In genomic region chr2:121506187-121506586, GRCh38 we compare ENCODE assay signal across 14 cellular contexts. TPM values are rescaled to one million over a fixed set of nuclear protein-coding genes. Genes with fewer than 3 reads are reported as not detected.
"Had no signal": no experiment of that assay in that cellular context is flagged by ENCODE, and none has a peak within 500 bp of the region (broad histone marks: within the 10 kb centered on the region; RNA-seq: fewer than 3 reads in every experiment).

No MANE protein-coding gene starts in this region.

- H3K4me1 ChIP-seq: ascending aorta, lower lobe of right lung, upper lobe of right lung had no signal

- H3K27me3 Mint-ChIP-seq: naive thymus-derived CD8-positive, alpha-beta T cell; stimulated activated naive CD8-positive, alpha-beta T cell treated with anti-CD3 and anti-CD28 coated beads, Interleukin-15, Interleukin-2, amounts not matched to agents 100 ng/mL and 50 ng/mL, for 24 hours had no signal

- H3K9me3 Mint-ChIP-seq: stimulated activated naive CD8-positive, alpha-beta T cell treated with anti-CD3 and anti-CD28 coated beads, Interleukin-15, Interleukin-2, amounts not matched to agents 100 ng/mL and 50 ng/mL, for 24 hours had no signal

- H3K4me3 Mint-ChIP-seq: stimulated activated naive CD8-positive, alpha-beta T cell treated with anti-CD3 and anti-CD28 coated beads, Interleukin-15, Interleukin-2, amounts not matched to agents 100 ng/mL and 50 ng/mL, for 24 hours had no signal

- H3K9me3 ChIP-seq: ascending aorta, lower lobe of right lung, upper lobe of right lung had no signal

- DNase-seq: activated CD4-positive, alpha-beta T cell treated with anti-CD3 and anti-CD28 coated beads, Interleukin-2, amount 50 U/mL, for 48 hours; lower lobe of right lung; naive thymus-derived CD8-positive, alpha-beta T cell; occipital lobe; stimulated activated CD4-positive, alpha-beta T cell treated with anti-CD3 and anti-CD28 coated beads, Interleukin-15, amount 100 ng/mL, for 24 hours; stimulated activated CD4-positive, alpha-beta T cell treated with anti-CD3 and anti-CD28 coated beads, Interleukin-4, amount 100 ng/mL, for 24 hours; upper lobe of right lung had no signal

- H3K27ac ChIP-seq: ascending aorta, cardiac muscle cell, lower lobe of right lung, upper lobe of right lung had no signal

- ATAC-seq: activated CD4-positive, CD25-positive, alpha-beta regulatory T cell treated with anti-CD3 and anti-CD28 coated beads, Interleukin-2, amount 50 U/mL, for 24 hours; lower lobe of right lung; naive thymus-derived CD8-positive, alpha-beta T cell; upper lobe of right lung had no signal

- H3K27ac Mint-ChIP-seq: stimulated activated naive CD8-positive, alpha-beta T cell treated with anti-CD3 and anti-CD28 coated beads, Interleukin-15, Interleukin-2, amounts not matched to agents 100 ng/mL and 50 ng/mL, for 24 hours had no signal

- H3K4me3 ChIP-seq: ascending aorta, cardiac muscle cell, lower lobe of right lung, upper lobe of right lung had no signal

- H3K27me3 ChIP-seq: ascending aorta, cardiac muscle cell, upper lobe of right lung had no signal

RNA-seq across cellular contexts. Expression of gene RNU4ATAC, which starts 24.5 kb away (rescaled TPM):
- total RNA-seq: ascending aorta; cardiac muscle cell; endothelial cell of umbilical vein; kidney epithelial cell; naive thymus-derived CD8-positive, alpha-beta T cell; T-helper 2 cell treated with Interferon-gamma antibody and Interleukin-4, amounts not matched to agents 100 ng/mL and 5 ng/mL, for 36 hours; upper lobe of right lung had no signal
- polyA plus RNA-seq: endothelial cell of umbilical vein; naive thymus-derived CD8-positive, alpha-beta T cell had no signal
